1 cellular context compared by ENCODE assay signal in genomic region chr6:57303931-57304681, GRCh38.
TF ChIP-seq lines count a peak whose summit lies in the region.

No MANE protein-coding gene starts in this region.

TF ChIP-seq in IMR-90, 13 proteins besides CTCF, POLR2A, EP300 and RAD21 (continued from another document):
- TF ChIP-seq ELK1 (IDR thresholded peaks at IDR 0.05; ENCODE audit: borderline replicate concordance, low read depth, low read length) (no peak), CEBPB (IDR thresholded peaks at IDR 0.05; ENCODE audit: low read depth, low read length) (no peak), MXI1 (IDR thresholded peaks at IDR 0.05; ENCODE audit: borderline replicate concordance, low read depth, low read length) (no peak), NFE2L2 (IDR thresholded peaks at IDR 0.05; ENCODE audit: low read depth, low read length) (no peak), FOS (IDR thresholded peaks at IDR 0.05; ENCODE audit: low read depth, low read length) (no peak), SMC3 (IDR thresholded peaks at IDR 0.05; ENCODE audit: low read depth, low read length) (no peak), RFX5 (IDR thresholded peaks at IDR 0.05; ENCODE audit: low read depth, low read length) (no peak), RCOR1 (IDR thresholded peaks at IDR 0.05; ENCODE audit: insufficient replicate concordance, low read length) (no peak), MAZ (IDR thresholded peaks at IDR 0.05; ENCODE audit: borderline replicate concordance, low read depth, low read length) (no peak), BHLHE40 (IDR thresholded peaks at IDR 0.05; ENCODE audit: low read depth, low read length) (no peak)
